In the genomic region with DNA sequence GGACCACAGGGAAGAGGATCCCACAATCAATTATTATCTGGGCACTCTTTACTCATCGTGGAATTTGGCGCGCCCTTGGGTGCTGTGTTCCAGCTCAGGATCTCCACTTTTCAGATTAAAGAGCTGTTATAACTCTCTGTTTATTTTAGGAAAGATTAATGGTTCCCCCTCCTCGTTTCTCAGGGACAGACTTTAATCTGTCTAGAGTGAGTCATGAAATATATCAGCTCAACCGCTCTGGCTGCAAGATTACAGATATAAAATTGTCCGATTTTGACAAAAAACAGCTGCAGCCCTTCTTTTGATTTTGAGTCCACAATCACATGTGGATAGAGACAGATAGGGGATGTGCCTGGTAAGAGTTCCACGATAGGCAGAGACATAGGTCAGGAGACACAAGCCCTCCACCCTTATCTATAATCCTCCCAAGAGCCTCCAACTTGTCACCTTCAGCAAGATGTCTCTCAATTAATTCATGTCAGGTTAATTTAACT, we compare ENCODE assay signal across 1 cellular context.
TF ChIP-seq lines count a peak whose summit lies in the region.

No MANE protein-coding gene starts in this region.

TF ChIP-seq in K562, 482 proteins besides CTCF, POLR2A, EP300 and RAD21 (continued from another document and continues in another):
- TF ChIP-seq PKNOX1 (IDR thresholded peaks at IDR 0.05), result peak; percentile 61
- no peak for TF ChIP-seq TSHZ1 (CRISPR knock-in tag; IDR thresholded peaks at IDR 0.05)
- TF ChIP-seq, protein P1, sequence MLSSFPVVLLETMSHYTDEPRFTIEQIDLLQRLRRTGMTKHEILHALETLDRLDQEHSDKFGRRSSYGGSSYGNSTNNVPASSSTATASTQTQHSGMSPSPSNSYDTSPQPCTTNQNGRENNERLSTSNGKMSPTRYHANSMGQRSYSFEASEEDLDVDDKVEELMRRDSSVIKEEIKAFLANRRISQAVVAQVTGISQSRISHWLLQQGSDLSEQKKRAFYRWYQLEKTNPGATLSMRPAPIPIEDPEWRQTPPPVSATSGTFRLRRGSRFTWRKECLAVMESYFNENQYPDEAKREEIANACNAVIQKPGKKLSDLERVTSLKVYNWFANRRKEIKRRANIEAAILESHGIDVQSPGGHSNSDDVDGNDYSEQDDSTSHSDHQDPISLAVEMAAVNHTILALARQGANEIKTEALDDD (IDR thresholded peaks at IDR 0.05), result peak; percentile 64
- TF ChIP-seq NR4A1 (CRISPR knock-in tag; IDR thresholded peaks at IDR 0.05), result no peak
- peak; percentile 43; the same call in 1 of the 2 replicates for TF ChIP-seq NR4A1 (tag; IDR thresholded peaks at IDR 0.05)
- peak; percentile 68; the same call in 1 of the 2 replicates for TF ChIP-seq PHB2 (IDR thresholded peaks at IDR 0.05; ENCODE audit: low read depth)
- peak in 1 of 2 experiments; percentile 79; a peak in 2 of 4 replicates for TF ChIP-seq TEAD1 (CRISPR knock-in tag; IDR thresholded peaks at IDR 0.05)
- TF ChIP-seq ZNF699 (CRISPR knock-in tag; IDR thresholded peaks at IDR 0.05; ENCODE audit: insufficient replicate concordance), result no peak
- TF ChIP-seq, protein P2, sequence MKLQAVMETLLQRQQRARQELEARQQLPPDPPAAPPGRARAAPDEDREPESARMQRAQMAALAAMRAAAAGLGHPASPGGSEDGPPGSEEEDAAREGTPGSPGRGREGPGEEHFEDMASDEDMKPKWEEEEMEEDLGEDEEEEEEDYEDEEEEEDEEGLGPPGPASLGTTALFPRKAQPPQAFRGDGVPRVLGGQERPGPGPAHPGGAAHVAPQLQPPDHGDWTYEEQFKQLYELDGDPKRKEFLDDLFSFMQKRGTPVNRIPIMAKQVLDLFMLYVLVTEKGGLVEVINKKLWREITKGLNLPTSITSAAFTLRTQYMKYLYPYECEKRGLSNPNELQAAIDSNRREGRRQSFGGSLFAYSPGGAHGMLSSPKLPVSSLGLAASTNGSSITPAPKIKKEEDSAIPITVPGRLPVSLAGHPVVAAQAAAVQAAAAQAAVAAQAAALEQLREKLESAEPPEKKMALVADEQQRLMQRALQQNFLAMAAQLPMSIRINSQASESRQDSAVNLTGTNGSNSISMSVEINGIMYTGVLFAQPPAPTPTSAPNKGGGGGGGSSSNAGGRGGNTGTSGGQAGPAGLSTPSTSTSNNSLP (IDR thresholded peaks at IDR 0.05; ENCODE audit: borderline replicate concordance, low read depth, low read length), result peak; percentile 80
- TF ChIP-seq SMARCC2 (IDR thresholded peaks at IDR 0.05; ENCODE audit: low read depth), result peak; percentile 71
- peak; percentile 70; the same call in 1 of the 2 replicates for TF ChIP-seq ZNF584 (CRISPR knock-in tag; IDR thresholded peaks at IDR 0.05; ENCODE audit: low read depth)
- TF ChIP-seq, protein P3, sequence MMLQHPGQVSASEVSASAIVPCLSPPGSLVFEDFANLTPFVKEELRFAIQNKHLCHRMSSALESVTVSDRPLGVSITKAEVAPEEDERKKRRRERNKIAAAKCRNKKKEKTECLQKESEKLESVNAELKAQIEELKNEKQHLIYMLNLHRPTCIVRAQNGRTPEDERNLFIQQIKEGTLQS (IDR thresholded peaks at IDR 0.05), result peak; percentile 79
- TF ChIP-seq, protein P3 (CRISPR knock-in tag; conservative IDR thresholded peaks at IDR 0.05), result no peak
- no peak for TF ChIP-seq TOE1 (IDR thresholded peaks at IDR 0.05; ENCODE audit: borderline replicate concordance)
- no peak for TF ChIP-seq TOE1 (CRISPR knock-in tag; IDR thresholded peaks at IDR 0.05; ENCODE audit: borderline replicate concordance, low read depth)
- TF ChIP-seq BHLHE40 (IDR thresholded peaks at IDR 0.05; ENCODE audit: low read length), result peak; percentile 65; the same call in 1 of the 2 replicates
- no peak for TF ChIP-seq EWSR1 (IDR thresholded peaks at IDR 0.05; ENCODE audit: borderline replicate concordance, low read depth, partially characterized antibody)
- TF ChIP-seq MEIS2 (IDR thresholded peaks at IDR 0.05; ENCODE audit: partially characterized antibody), result peak; percentile 96
- TF ChIP-seq TBL1XR1 (IDR thresholded peaks at IDR 0.05; ENCODE audit: low read length in 2 of 2), result peak; percentile 34 to 87; a peak in 2 of 4 replicates
- TF ChIP-seq ZNF551 (CRISPR knock-in tag; IDR thresholded peaks at IDR 0.05), result no peak
- no peak for TF ChIP-seq FOXJ3 (CRISPR knock-in tag; IDR thresholded peaks at IDR 0.05)
- peak; percentile 97 for TF ChIP-seq CBFA2T3 (IDR thresholded peaks at IDR 0.05)
- TF ChIP-seq KLF16 (IDR thresholded peaks at IDR 0.05), result peak; percentile 97
- peak; percentile 88 for TF ChIP-seq DPF2 (IDR thresholded peaks at IDR 0.05)
- no peak for TF ChIP-seq NKRF (IDR thresholded peaks at IDR 0.05; ENCODE audit: borderline replicate concordance)
- TF ChIP-seq KLF6 (CRISPR knock-in tag; IDR thresholded peaks at IDR 0.05; ENCODE audit: borderline replicate concordance), result peak; percentile 35; the same call in 1 of the 2 replicates
- TF ChIP-seq MAFG (tag; conservative IDR thresholded peaks at IDR 0.05), result 0 out of 2 replicates have a peak, but pooled peaks have one; percentile 11
- TF ChIP-seq ZNF239 (CRISPR knock-in tag; IDR thresholded peaks at IDR 0.05), result no peak
- TF ChIP-seq ZNF23 (CRISPR knock-in tag; IDR thresholded peaks at IDR 0.05), result peak; percentile 23; the same call in 1 of the 2 replicates
- TF ChIP-seq NCOR1 (IDR thresholded peaks at IDR 0.05), result peak; percentile 95
- TF ChIP-seq FUS (optimal IDR thresholded peaks at IDR 0.05; ENCODE audit: low read depth, low read length), result no peak
- TF ChIP-seq RCOR1 (IDR thresholded peaks at IDR 0.05; ENCODE audit: borderline replicate concordance in 1 of 2, low read depth in 2 of 2, low read length in 2 of 2), result peak; percentile 35 to 96; a peak in 3 of 4 replicates
- peak; percentile 78 for TF ChIP-seq VEZF1 (CRISPR knock-in tag; IDR thresholded peaks at IDR 0.05)
- peak; percentile 93 for TF ChIP-seq ZNF644 (tag; IDR thresholded peaks at IDR 0.05; ENCODE audit: low read depth)
- 0 out of 2 replicates have a peak, but pooled peaks have one; percentile 17 for TF ChIP-seq BCOR (IDR thresholded peaks at IDR 0.05)
- peak; percentile 88 for TF ChIP-seq SMARCA4 (IDR thresholded peaks at IDR 0.05)
- TF ChIP-seq LEF1 (IDR thresholded peaks at IDR 0.05), result peak; percentile 88
- peak; percentile 51; the same call in 1 of the 2 replicates for TF ChIP-seq ATF7 (IDR thresholded peaks at IDR 0.05)
- TF ChIP-seq ZNF318 (IDR thresholded peaks at IDR 0.05; ENCODE audit: borderline replicate concordance in 1 of 2, low read depth in 1 of 2), result 0 out of 4 replicates have a peak, but pooled peaks of 1 of the 2 experiments have one; percentile 32
- TF ChIP-seq ZNF830 (CRISPR knock-in tag; IDR thresholded peaks at IDR 0.05), result no peak
